Comparison of ENCODE assay signal across 20 cellular contexts in the genomic region with DNA sequence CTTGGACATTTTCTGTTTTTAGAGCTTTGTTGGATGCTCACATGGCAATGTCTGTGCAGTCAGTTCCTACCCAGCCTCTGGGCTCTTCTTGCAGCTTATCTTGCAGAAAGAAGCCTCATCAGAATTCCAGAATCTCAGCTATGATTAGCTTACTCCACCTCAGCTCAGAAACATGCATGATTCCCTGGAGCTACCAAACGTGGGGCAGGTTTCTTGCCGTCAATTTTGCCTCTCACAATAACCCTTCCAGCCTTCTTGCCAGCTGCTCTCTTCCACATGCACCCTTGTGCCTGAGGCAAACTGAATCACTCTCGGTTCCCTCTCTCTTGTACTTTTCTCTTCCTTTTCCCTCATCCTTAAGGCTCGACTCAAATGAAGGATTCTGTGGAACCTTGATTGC.
DNase-seq lines count a peak whose midpoint lies in the region; ATAC-seq and TF ChIP-seq lines count a peak whose summit lies in the region.
"Had no signal": no experiment of that assay in that cellular context is flagged by ENCODE, and none has a peak within 500 bp of the region (broad histone marks: within the 10 kb centered on the region; RNA-seq: fewer than 3 reads in every experiment).

No MANE protein-coding gene starts in this region.

- H3K4me3 ChIP-seq in breast epithelium (no peak overlapping the region), left ventricle myocardium inferior (no peak overlapping the region)
- H3K4me3 ChIP-seq: A549, thyroid gland had no signal

- H3K27me3 ChIP-seq in breast epithelium, result no peaks in the 10 kb centered on the region
- H3K27me3 ChIP-seq in left ventricle myocardium inferior (ENCODE audit: low read depth), result no peaks in the 10 kb centered on the region
- H3K27me3 ChIP-seq: neutrophil, thyroid gland had no signal

- H3K27ac ChIP-seq in breast epithelium (no peak overlapping the region), left ventricle myocardium inferior (replicated peaks) (no peak overlapping the region)
- H3K27ac ChIP-seq: A549, neutrophil, thyroid gland had no signal

- H3K9me3 ChIP-seq in breast epithelium, result no peaks in the 10 kb centered on the region
- no peaks in the 10 kb centered on the region for H3K9me3 ChIP-seq in left ventricle myocardium inferior (replicated peaks)
- H3K9me3 ChIP-seq: A549, neutrophil, thyroid gland had no signal

- POLR2A ChIA-PET in MCF 10A (lab: Yijun Ruan, JAX), result interaction anchor here (0.8 to 2.3 kb wide), 5 partner anchors 10 to 68 kb away, joined by 3 to 12 read pairs (median 3); no protein-coding TSS in a partner anchor

- peak overlapping the region; percentile 78 for H3K27ac Mint-ChIP-seq in MCF 10A (ENCODE audit: low read depth, unreplicated experiment)
- peak overlapping the region in 4 of 5 experiments; percentile 3 to 39 (median 28) for H3K27ac Mint-ChIP-seq in brain
- H3K27ac Mint-ChIP-seq in glutamatergic neuron (ENCODE audit: unreplicated experiment), result peak overlapping the region; percentile 14
- H3K27ac Mint-ChIP-seq: activated B cell treated with CpG ODN at 0.5 μM for 24 hours had no signal

- H3K27me3 Mint-ChIP-seq in MCF 10A (ENCODE audit: insufficient read depth, unreplicated experiment) (no peaks in the 10 kb centered on the region), brain (no peaks in the 10 kb centered on the region), glutamatergic neuron (ENCODE audit: unreplicated experiment) (peaks cover 2% of the 10 kb centered on the region)
- H3K27me3 Mint-ChIP-seq: activated B cell treated with CpG ODN at 0.5 μM for 24 hours had no signal

- no peak for ATAC-seq in HG03095 (IDR thresholded peaks at IDR 0.05; ENCODE audit: unreplicated experiment)
- ATAC-seq: A549 had no signal

- H3K36me3 ChIP-seq in breast epithelium (no peaks in the 10 kb centered on the region), left ventricle myocardium inferior (peaks cover 72% of the 10 kb centered on the region)

- no TSS peak for BruUV-seq in MCF 10A (replicated peaks; lab: Mats Ljungman, UMichigan)

- CTCF ChIA-PET in MCF 10A (lab: Yijun Ruan, JAX), result interaction anchor here (0.7 to 1.1 kb wide), 6 partner anchors 11 to 1897 kb away, joined by 3 to 5 read pairs (median 3); no protein-coding TSS in a partner anchor

- H3K4me3 Mint-ChIP-seq in MCF 10A (ENCODE audit: unreplicated experiment) (no peak overlapping the region), brain (no peak overlapping the region), glutamatergic neuron (ENCODE audit: unreplicated experiment) (peak overlapping the region; percentile 10)
- H3K4me3 Mint-ChIP-seq: activated B cell treated with CpG ODN at 0.5 μM for 24 hours had no signal

- DNase-seq in MCF 10A (ENCODE audit: unreplicated experiment), result peak; percentile 14
- DNase-seq in breast epithelium (ENCODE audit: low spot score in 2 of 2), result no peak
- no peak for DNase-seq in glutamatergic neuron
- DNase-seq in NCI-H1417 treated with DMSO at 0.1 percent for 48 hours (lab: John Stamatoyannopoulos, UW), result no peak
- no peak for DNase-seq in NCI-H1105 treated with DMSO at 0.1 percent for 48 hours (lab: John Stamatoyannopoulos, UW)
- no peak for DNase-seq in left ventricle myocardium inferior
- DNase-seq: activated B cell treated with CpG ODN at 0.5 μM for 24 hours; activated naive CD4-positive, alpha-beta T cell treated with Interleukin-2 at 50 U/mL for 16 hours; cerebellar nuclear complex; COR-L47; kidney; NCI-H1092; NCI-H2171; stimulated activated CD4-positive, alpha-beta T cell treated with anti-CD3 and anti-CD28 coated beads, Interleukin-4, amount 100 ng/mL, for 24 hours; T-helper 1 cell; thyroid gland had no signal

- no peak for TF ChIP-seq CTCF in MCF 10A (IDR thresholded peaks at IDR 0.05; ENCODE audit: unreplicated experiment)
- TF ChIP-seq CTCF in breast epithelium (IDR thresholded peaks at IDR 0.05), result no peak
- no peak for TF ChIP-seq CTCF in brain (conservative IDR thresholded peaks at IDR 0.05)
- no peak for TF ChIP-seq CTCF in glutamatergic neuron (IDR thresholded peaks at IDR 0.05; ENCODE audit: partially characterized antibody, unreplicated experiment)
- no peak for TF ChIP-seq CTCF in left ventricle myocardium inferior (IDR thresholded peaks at IDR 0.05; ENCODE audit: borderline replicate concordance)

- no peak for TF ChIP-seq POLR2A in breast epithelium (IDR thresholded peaks at IDR 0.05)

- no peaks in the 10 kb centered on the region for H3K9me3 Mint-ChIP-seq in MCF 10A (ENCODE audit: unreplicated experiment)
- no peaks in the 10 kb centered on the region for H3K9me3 Mint-ChIP-seq in brain
- no peaks in the 10 kb centered on the region for H3K9me3 Mint-ChIP-seq in glutamatergic neuron (ENCODE audit: unreplicated experiment)
- H3K9me3 Mint-ChIP-seq: activated B cell treated with CpG ODN at 0.5 μM for 24 hours had no signal

- peaks cover 26% of the 10 kb centered on the region for H3K4me1 Mint-ChIP-seq in MCF 10A (ENCODE audit: insufficient read depth, unreplicated experiment)
- H3K4me1 Mint-ChIP-seq in brain, result peaks cover 8% of the 10 kb centered on the region
- H3K4me1 Mint-ChIP-seq in glutamatergic neuron (ENCODE audit: low read depth, unreplicated experiment), result peaks cover 12% of the 10 kb centered on the region
- H3K4me1 Mint-ChIP-seq: activated B cell treated with CpG ODN at 0.5 μM for 24 hours had no signal

- H3K4me1 ChIP-seq in breast epithelium, result no peaks in the 10 kb centered on the region
- H3K4me1 ChIP-seq in left ventricle myocardium inferior, result peaks cover 20% of the 10 kb centered on the region
- H3K4me1 ChIP-seq: A549 had no signal

- intact Hi-C loops in MCF 10A (cut with micrococcal nuclease), result no loop called here
- intact Hi-C loops in breast epithelium (cut with DNase I; ENCODE audit: low total_unique reads), result no loop called here
- intact Hi-C loops in left ventricle myocardium inferior (cut with micrococcal nuclease), result no loop called here

- H3K36me3 Mint-ChIP-seq in MCF 10A (ENCODE audit: insufficient read depth, unreplicated experiment), result peaks cover 13% of the 10 kb centered on the region
- H3K36me3 Mint-ChIP-seq in brain, result peaks cover 11% of the 10 kb centered on the region
- H3K36me3 Mint-ChIP-seq in glutamatergic neuron (ENCODE audit: unreplicated experiment), result no peaks in the 10 kb centered on the region

Comparison
In these comparisons a context has a peak if more than half of its experiments do, and no peak if none do; other contexts are left out.
1. H3K27ac Mint-ChIP-seq: peak in every context shown above with its lines; median percentile 78 in MCF 10A; 28 in brain; 14 in glutamatergic neuron.